11 cellular contexts compared by ENCODE assay signal in genomic region chr5:150138551-150139265, GRCh38. TPM values are rescaled to one million over a fixed set of nuclear protein-coding genes. Genes with fewer than 3 reads are reported as not detected.
DNase-seq lines count a peak whose midpoint lies in the region; ATAC-seq and TF ChIP-seq lines count a peak whose summit lies in the region.
"Had no signal": no experiment of that assay in that cellular context is flagged by ENCODE, and none has a peak within 500 bp of the region (broad histone marks: within the 10 kb centered on the region; RNA-seq: fewer than 3 reads in every experiment).

No MANE protein-coding gene starts in this region.

- peak overlapping the region; percentile 100 for H2AK5ac ChIP-seq in IMR-90 (ENCODE audit: low read depth, low read length)

- peak overlapping the region; percentile 77 for H3K4me2 ChIP-seq in IMR-90 (ENCODE audit: low read depth, low read length)
- no peak overlapping the region for H3K4me2 ChIP-seq in Karpas-422 (ENCODE audit: low read depth, low read length, poor library complexity, severe bottlenecking)

- H3K27me3 Mint-ChIP-seq in activated naive CD8-positive, alpha-beta T cell treated with anti-CD3 and anti-CD28 coated beads, Interleukin-2, amount 50 U/mL, for 24 hours: no peaks in the 10 kb centered on the region

- H2AK9ac ChIP-seq in IMR-90 (replicated peaks; ENCODE audit: low read depth, low read length, poor library complexity): peak overlapping the region; percentile 99

- WGBS in IMR-90 (ENCODE audit: extremely low coverage in 2 of 2, insufficient read length in 1 of 2), 2 experiments: no CpG with 5 or more reads among the region's 10 CpGs

- peaks cover 3% of the 10 kb centered on the region; the same call in 1 of the 2 replicates for H4K20me1 ChIP-seq in IMR-90 (ENCODE audit: insufficient read depth, low read length)
- no peaks in the 10 kb centered on the region for H4K20me1 ChIP-seq in Karpas-422 (ENCODE audit: insufficient read depth, low read depth, low read length)

- peak overlapping the region; percentile 100 for H2BK120ac ChIP-seq in IMR-90 (ENCODE audit: low read depth, low read length)

- H3K79me1 ChIP-seq in IMR-90 (ENCODE audit: low read depth in 1 of 2, low read length in 2 of 2): peaks cover 37 to 85% of the 10 kb centered on the region in 2 experiments

- peak overlapping the region; percentile 100 for H2BK15ac ChIP-seq in IMR-90 (ENCODE audit: low read depth, low read length)

- peak overlapping the region; percentile 100 for H4K91ac ChIP-seq in IMR-90 (ENCODE audit: insufficient read depth, low read depth, low read length)

- no peaks in the 10 kb centered on the region for H3K4me1 Mint-ChIP-seq in activated naive CD8-positive, alpha-beta T cell treated with anti-CD3 and anti-CD28 coated beads, Interleukin-2, amount 50 U/mL, for 24 hours

- H2BK20ac ChIP-seq in IMR-90 (ENCODE audit: low read depth, low read length): peak overlapping the region; percentile 100

- H3K4ac ChIP-seq in IMR-90 (ENCODE audit: low read depth, low read length): peak overlapping the region; percentile 100

- POLR2A ChIA-PET in IMR-90 (lab: Charles Lee; ENCODE audit: unreplicated experiment): interaction anchor here (0.6 kb wide), 1 partner anchor 17 kb away, joined by 3 read pairs; the partner anchor contains the start of gene PDGFRB

- DNase-seq in IMR-90: peak; percentile 96
- peak in 3 of 10 donors; percentile 45 to 66 (median 50) for DNase-seq in dorsolateral prefrontal cortex
- DNase-seq in lung microvascular endothelial cell (ENCODE audit: low read depth in 2 of 2): peak; percentile 58 to 76
- peak; percentile 69 for DNase-seq in thoracic aorta (ENCODE audit: low spot score)
- no peak for DNase-seq in Karpas-422
- no peak for DNase-seq in DMS153 (lab: John Stamatoyannopoulos, UW)
- DNase-seq in activated naive CD8-positive, alpha-beta T cell treated with anti-CD3 and anti-CD28 coated beads, Interleukin-2, amount 50 U/mL, for 24 hours: no peak
- DNase-seq: NCI-H774; stimulated activated CD8-positive, alpha-beta memory T cell treated with anti-CD3 and anti-CD28 coated beads, Interleukin-4, amount 100 ng/mL, for 48 hours had no signal

- no peak; the same call in 1 of the 2 replicates for TF ChIP-seq POLR2A in IMR-90 (IDR thresholded peaks at IDR 0.05; ENCODE audit: low read depth, low read length)

- H3K9me1 ChIP-seq in IMR-90 (ENCODE audit: insufficient read depth, low read length): peaks cover 34% of the 10 kb centered on the region

- dilution Hi-C loops in IMR-90 (cut with HindIII; ENCODE audit: low sequenced_read_pairs, unreplicated experiment): no loop called here

- H4K5ac ChIP-seq in IMR-90 (ENCODE audit: low read depth, low read length): peak overlapping the region; percentile 100

- TF ChIP-seq RAD21 in IMR-90 (IDR thresholded peaks at IDR 0.05; ENCODE audit: low read length): peak; percentile 25

- H2BK5ac ChIP-seq in IMR-90 (ENCODE audit: low read depth, low read length, poor library complexity, severe bottlenecking): peak overlapping the region; percentile 98

- H3K27ac Mint-ChIP-seq in activated naive CD8-positive, alpha-beta T cell treated with anti-CD3 and anti-CD28 coated beads, Interleukin-2, amount 50 U/mL, for 24 hours: no peak overlapping the region

- H3K9me3 ChIP-seq in IMR-90 (ENCODE audit: control insufficient read depth, insufficient read depth, low read length): no peaks in the 10 kb centered on the region
- no peaks in the 10 kb centered on the region for H3K9me3 ChIP-seq in thoracic aorta
- no peaks in the 10 kb centered on the region for H3K9me3 ChIP-seq in Karpas-422 (ENCODE audit: low read length)

- H3K36me3 ChIP-seq in IMR-90 (ENCODE audit: control insufficient read depth, insufficient read depth, low read length) (peaks cover 38% of the 10 kb centered on the region), thoracic aorta (peaks cover 27% of the 10 kb centered on the region), Karpas-422 (ENCODE audit: insufficient read depth, low read length) (no peaks in the 10 kb centered on the region)

- no TSS peak for BruUV-seq in IMR-90 (replicated peaks; lab: Mats Ljungman, UMichigan)

- peak overlapping the region; percentile 100 for H3K56ac ChIP-seq in IMR-90 (ENCODE audit: extremely low read depth, insufficient read depth, low read length)

- CTCF ChIA-PET in IMR-90 (lab: Yijun Ruan, JAX): no interaction called here

- H3K9me2 ChIP-seq in Karpas-422 (replicated peaks; ENCODE audit: insufficient read depth, low read length): no peaks in the 10 kb centered on the region

- peak overlapping the region; percentile 100 for H3K23ac ChIP-seq in IMR-90 (ENCODE audit: low read depth, low read length)

- H3K36me3 Mint-ChIP-seq in activated naive CD8-positive, alpha-beta T cell treated with anti-CD3 and anti-CD28 coated beads, Interleukin-2, amount 50 U/mL, for 24 hours (ENCODE audit: low read depth): no peaks in the 10 kb centered on the region

- TF ChIP-seq CTCF in IMR-90 (conservative IDR thresholded peaks at IDR 0.05; ENCODE audit: low read depth, low read length): no peak
- no peak for TF ChIP-seq CTCF in dorsolateral prefrontal cortex (IDR thresholded peaks at IDR 0.05 in 54 of 56, conservative IDR thresholded peaks at IDR 0.05 in 2 of 56; ENCODE audit: low read depth in 1 of 56, partially characterized antibody in 56 of 56)
- no peak for TF ChIP-seq CTCF in thoracic aorta (IDR thresholded peaks at IDR 0.05)

- no peak overlapping the region for H3K4me3 Mint-ChIP-seq in activated naive CD8-positive, alpha-beta T cell treated with anti-CD3 and anti-CD28 coated beads, Interleukin-2, amount 50 U/mL, for 24 hours

- H2AFZ ChIP-seq in IMR-90 (replicated peaks; ENCODE audit: low read length, poor library complexity): peak overlapping the region; percentile 59
- no peak overlapping the region for H2AFZ ChIP-seq in Karpas-422 (ENCODE audit: low read length)

- ATAC-seq in IMR-90 (ENCODE audit: low read depth): peak; percentile 64
- peak; percentile 23 for ATAC-seq in thoracic aorta (ENCODE audit: insufficient number of reproducible peaks, low FRiP score, low read depth)
- no peak for ATAC-seq in activated naive CD8-positive, alpha-beta T cell treated with anti-CD3 and anti-CD28 coated beads, Interleukin-2, amount 50 U/mL, for 24 hours
- ATAC-seq in GM18498 (IDR thresholded peaks at IDR 0.05; ENCODE audit: unreplicated experiment): no peak

- H3K4me1 ChIP-seq in IMR-90 (ENCODE audit: control insufficient read depth, insufficient read depth, low read length) (peaks cover 69% of the 10 kb centered on the region), thoracic aorta (ENCODE audit: control insufficient read depth in 1 of 2, low read depth in 2 of 2) (peaks cover 82 to 100% of the 10 kb centered on the region in 2 donors), Karpas-422 (ENCODE audit: low read length) (no peaks in the 10 kb centered on the region)

- H3K4me3 ChIP-seq in IMR-90 (ENCODE audit: insufficient read depth, low read depth, low read length): no peak overlapping the region
- H3K4me3 ChIP-seq in dorsolateral prefrontal cortex: peak overlapping the region in 7 of 59 donors; percentile 1 to 31 (median 7)
- H3K4me3 ChIP-seq in thoracic aorta: peak overlapping the region; percentile 63
- no peak overlapping the region for H3K4me3 ChIP-seq in Karpas-422 (ENCODE audit: low read length)

- no peaks in the 10 kb centered on the region for H3K9me3 Mint-ChIP-seq in activated naive CD8-positive, alpha-beta T cell treated with anti-CD3 and anti-CD28 coated beads, Interleukin-2, amount 50 U/mL, for 24 hours

- peak overlapping the region; percentile 100 for H4K8ac ChIP-seq in IMR-90 (ENCODE audit: low read depth in 2 of 2, low read length in 2 of 2)

- H3K27me3 ChIP-seq in IMR-90 (ENCODE audit: control insufficient read depth, insufficient read depth, low read length) (no peaks in the 10 kb centered on the region), dorsolateral prefrontal cortex (no peaks in the 10 kb centered on the region), thoracic aorta (replicated peaks; ENCODE audit: insufficient read depth) (no peaks in the 10 kb centered on the region), Karpas-422 (ENCODE audit: low read length) (no peaks in the 10 kb centered on the region)

- intact Hi-C loops in IMR-90 (cut with micrococcal nuclease) (loop anchor here (1.0 to 2.0 kb wide), 2 partner anchors 8 to 16 kb away; partner anchors contain the start of gene PDGFRB), dorsolateral prefrontal cortex (cut with DNase I) (loop anchor here in 1 of 2 donors (10.0 kb wide), 1 partner anchor 216 kb away; the partner anchor contains the start of gene TCOF1)

- no peaks in the 10 kb centered on the region for H3K79me2 ChIP-seq in Karpas-422 (ENCODE audit: low read length)

- H3K27ac ChIP-seq in IMR-90 (ENCODE audit: insufficient read depth, low read length) (peak overlapping the region; percentile 98), dorsolateral prefrontal cortex (peak overlapping the region in 52 of 59 donors; percentile 9 to 95 (median 76)), thoracic aorta (peak overlapping the region; percentile 97), Karpas-422 (ENCODE audit: low read length) (no peak overlapping the region)

- H3K14ac ChIP-seq in IMR-90 (replicated peaks; ENCODE audit: low read depth, low read length): peak overlapping the region; percentile 100

- H3K9ac ChIP-seq in IMR-90 (ENCODE audit: low read depth, low read length) (peak overlapping the region; percentile 95), Karpas-422 (ENCODE audit: low read length) (no peak overlapping the region)

- H3K18ac ChIP-seq in IMR-90 (ENCODE audit: low read depth, low read length): peak overlapping the region; percentile 99

- in situ Hi-C loops in IMR-90 (cut with MboI; ENCODE audit: low sequenced_read_pairs): no loop called here

RNA-seq across cellular contexts. Expression of gene PDGFRB, which starts 16.9 kb away (rescaled TPM):
- total RNA-seq in IMR-90 (2012; rRNA removed) (81.9 and 108 TPM in 2 replicates), dorsolateral prefrontal cortex (100 to 1,000 TPM in 13 of 120 experiments, 10 to 100 TPM in 107; 34.7 to 209 (median 68.0) TPM), lung microvascular endothelial cell (5.4 and 9.5 TPM in 2 replicates), thoracic aorta (100 to 1,000 TPM; 362 to 421 TPM)
- polyA plus RNA-seq in IMR-90 (2012; rRNA removed): 122 and 124 TPM in 2 replicates
- 69.9 and 116 TPM in 2 replicates for polyA plus RNA-seq in IMR-90 (2012; cell fraction: cytosol; rRNA removed)
- 238 and 330 TPM in 2 replicates for polyA plus RNA-seq in IMR-90 (2012; cell fraction: nucleus; rRNA removed; ENCODE audit: low replicate concordance)
- total RNA-seq in Karpas-422 (2014; rRNA removed; shearing (Covaris generic); ENCODE audit: low replicate concordance): not detected in 2 replicates

RNA-seq across cellular contexts. Expression of gene CDX1, which starts 27.9 kb away (rescaled TPM):
- total RNA-seq in IMR-90 (2012; rRNA removed) (0.18 TPM in 1 of 2 replicates, not detected in the other), dorsolateral prefrontal cortex (under 1 TPM in 33 of 120 experiments, not detected in 87; 0.23 to 0.90 (median 0.48) TPM), lung microvascular endothelial cell (under 0.01 TPM in 1 of 2 replicates, not detected in the other), thoracic aorta (not detected)
- polyA plus RNA-seq in IMR-90 (2012; rRNA removed): 0.22 and 0.24 TPM in 2 replicates
- 0.22 and 0.56 TPM in 2 replicates for polyA plus RNA-seq in IMR-90 (2012; cell fraction: cytosol; rRNA removed)
- polyA plus RNA-seq in IMR-90 (2012; cell fraction: nucleus; rRNA removed; ENCODE audit: low replicate concordance): 0.28 and 0.41 TPM in 2 replicates
- not detected in 2 replicates for total RNA-seq in Karpas-422 (2014; rRNA removed; shearing (Covaris generic); ENCODE audit: low replicate concordance)
- total RNA-seq: dermis microvascular lymphatic vessel endothelial cell had no signal

RNA-seq across cellular contexts. Expression of gene SLC6A7, which starts 51.2 kb away (rescaled TPM):
- total RNA-seq in IMR-90 (2012; rRNA removed) (under 0.01 TPM in 1 of 2 replicates, not detected in the other), dorsolateral prefrontal cortex (10 to 100 TPM; 11.5 to 82.1 (median 47.8) TPM), lung microvascular endothelial cell (not detected in 2 replicates), thoracic aorta (not detected)
- polyA plus RNA-seq in IMR-90 (2012; rRNA removed): not detected in 2 replicates
- 0.01 TPM in 1 of 2 replicates, not detected in the other for polyA plus RNA-seq in IMR-90 (2012; cell fraction: cytosol; rRNA removed)
- polyA plus RNA-seq in IMR-90 (2012; cell fraction: nucleus; rRNA removed; ENCODE audit: low replicate concordance): 0.08 and 0.16 TPM in 2 replicates
- total RNA-seq in Karpas-422 (2014; rRNA removed; shearing (Covaris generic); ENCODE audit: low replicate concordance): not detected in 2 replicates
- total RNA-seq: dermis microvascular lymphatic vessel endothelial cell had no signal

RNA-seq across cellular contexts. Expression of gene CSF1R, which starts 52.4 kb away (rescaled TPM):
- under 0.01 and 0.36 TPM in 2 replicates for total RNA-seq in IMR-90 (2012; rRNA removed)
- 0.07 and 0.14 TPM in 2 replicates for polyA plus RNA-seq in IMR-90 (2012; rRNA removed)
- 0.03 and 0.08 TPM in 2 replicates for polyA plus RNA-seq in IMR-90 (2012; cell fraction: cytosol; rRNA removed)
- polyA plus RNA-seq in IMR-90 (2012; cell fraction: nucleus; rRNA removed; ENCODE audit: low replicate concordance): 0.33 and 0.72 TPM in 2 replicates
- 10 to 100 TPM in 119 of 120 experiments, 1 to 10 TPM in 1; 8.9 to 88.6 (median 36.8) TPM for total RNA-seq in dorsolateral prefrontal cortex
- total RNA-seq in lung microvascular endothelial cell: not detected in 2 replicates
- total RNA-seq in thoracic aorta: 10 to 100 TPM; 76.3 to 98.6 TPM
- total RNA-seq in Karpas-422 (2014; rRNA removed; shearing (Covaris generic); ENCODE audit: low replicate concordance): not detected in 2 replicates
- total RNA-seq: dermis microvascular lymphatic vessel endothelial cell had no signal

Comparison
In these comparisons a context has a peak if more than half of its experiments do, and no peak if none do; other contexts are left out.
1. ATAC-seq: peak in IMR-90 (single experiment) and thoracic aorta (single experiment); none in activated naive CD8-positive, alpha-beta T cell treated with anti-CD3 and anti-CD28 coated beads, Interleukin-2, amount 50 U/mL, for 24 hours (single experiment) and GM18498 (single experiment).
2. DNase-seq: peak in IMR-90 (single experiment), lung microvascular endothelial cell (2 of 2) and thoracic aorta (single experiment); none in Karpas-422 (single experiment), DMS153 (single experiment) and activated naive CD8-positive, alpha-beta T cell treated with anti-CD3 and anti-CD28 coated beads, Interleukin-2, amount 50 U/mL, for 24 hours (single experiment).
3. RNA of gene SLC6A7, which starts 51.2 kb away (total RNA-seq): 11.5 to 82.1 TPM in dorsolateral prefrontal cortex; not detected in thoracic aorta, under 0.01 TPM in IMR-90, not detected in lung microvascular endothelial cell and not detected in Karpas-422; every median in the first group is over 10 times any median in the second.